1 cellular context compared by ENCODE assay signal in genomic region chrX:10119399-10119990, GRCh38.
TF ChIP-seq lines count a peak whose summit lies in the region.

No MANE protein-coding gene starts in this region.

TF ChIP-seq in H1, 55 proteins besides CTCF, POLR2A, EP300 and RAD21 (continued from another document):
- TF ChIP-seq ATF3 (IDR thresholded peaks at IDR 0.05; ENCODE audit: insufficient read depth, low read depth, low read length): peak; percentile 89
- TF ChIP-seq SP2 (IDR thresholded peaks at IDR 0.05; ENCODE audit: low read length): no peak
- TF ChIP-seq ATF2 (IDR thresholded peaks at IDR 0.05; ENCODE audit: low read length): peak; percentile 63
- TF ChIP-seq RNF2 (IDR thresholded peaks at IDR 0.05; ENCODE audit: borderline replicate concordance, low read depth, low read length, missing control alignments, poor library complexity, severe bottlenecking): no peak
- TF ChIP-seq YY1 (IDR thresholded peaks at IDR 0.05; ENCODE audit: low read depth, low read length): 0 out of 2 replicates have a peak, but pooled peaks have one; percentile 47
- no peak for TF ChIP-seq KDM4A (IDR thresholded peaks at IDR 0.05; ENCODE audit: low read depth, low read length, severe bottlenecking)
- peak; percentile 79 for TF ChIP-seq TEAD4 (IDR thresholded peaks at IDR 0.05; ENCODE audit: low read depth, low read length)
- peak; percentile 73; the same call in 1 of the 2 replicates for TF ChIP-seq TCF12 (IDR thresholded peaks at IDR 0.05; ENCODE audit: low read depth, low read length)
- no peak for TF ChIP-seq PHF8 (conservative IDR thresholded peaks at IDR 0.05; ENCODE audit: low read depth, low read length)
- no peak for TF ChIP-seq MAX (IDR thresholded peaks at IDR 0.05)
- no peak for TF ChIP-seq HDAC6 (IDR thresholded peaks at IDR 0.05; ENCODE audit: low read depth, low read length)
- TF ChIP-seq EZH2 (IDR thresholded peaks at IDR 0.05; ENCODE audit: low read depth, low read length, severe bottlenecking): no peak
- TF ChIP-seq RFX5 (IDR thresholded peaks at IDR 0.05; ENCODE audit: borderline replicate concordance, low read depth, low read length): no peak
- TF ChIP-seq E2F6 (IDR thresholded peaks at IDR 0.05): no peak
- no peak for TF ChIP-seq SUZ12 (IDR thresholded peaks at IDR 0.05; ENCODE audit: low read length)
- TF ChIP-seq RBBP5 (IDR thresholded peaks at IDR 0.05; ENCODE audit: borderline replicate concordance, low read depth, low read length): no peak
- no peak for TF ChIP-seq NRF1 (IDR thresholded peaks at IDR 0.05; ENCODE audit: low read depth, low read length)
- TF ChIP-seq BACH1 (IDR thresholded peaks at IDR 0.05; ENCODE audit: low read length): no peak
- TF ChIP-seq CREB1 (IDR thresholded peaks at IDR 0.05): peak; percentile 42; the same call in 1 of the 2 replicates
- TF ChIP-seq KDM1A (IDR thresholded peaks at IDR 0.05; ENCODE audit: borderline replicate concordance, low read length): no peak
- peak; percentile 62; the same call in 1 of the 2 replicates for TF ChIP-seq SRF (IDR thresholded peaks at IDR 0.05; ENCODE audit: low read depth, low read length)
- TF ChIP-seq BRCA1 (IDR thresholded peaks at IDR 0.05; ENCODE audit: low read depth, low read length): no peak
- no peak for TF ChIP-seq SP1 (IDR thresholded peaks at IDR 0.05; ENCODE audit: low read depth, low read length)
- TF ChIP-seq CBX5 (IDR thresholded peaks at IDR 0.05; ENCODE audit: low read depth, low read length): no peak
